ENCODE assay signal across 12 cellular contexts in the genomic region with DNA sequence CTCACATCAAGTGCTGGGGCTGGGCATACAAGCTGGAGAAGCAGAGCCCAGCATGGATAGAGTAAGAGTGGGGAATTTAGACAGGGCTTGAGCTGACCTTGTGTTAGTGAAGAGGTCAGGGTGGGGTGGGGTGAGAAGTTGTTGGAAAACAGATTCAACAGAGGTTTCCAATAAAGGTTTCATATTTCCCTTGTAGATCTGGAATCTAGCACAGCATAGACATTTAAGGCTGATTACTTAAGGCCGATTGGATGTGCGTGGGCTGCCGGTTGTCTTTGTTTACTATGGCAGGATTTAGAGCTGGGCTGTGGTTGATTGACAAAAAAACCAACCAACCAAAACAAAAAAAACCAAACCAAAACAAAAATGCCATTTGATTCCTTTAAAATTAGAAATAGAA.
A peak's percentile ranks its signal among the peaks of the same experiment; 100 is the strongest.
DNase-seq lines count a peak whose midpoint lies in the region; ATAC-seq and TF ChIP-seq lines count a peak whose summit lies in the region.
"Had no signal": no experiment of that assay in that cellular context is flagged by ENCODE, and none has a peak within 500 bp of the region (broad histone marks: within the 10 kb centered on the region; RNA-seq: fewer than 3 reads in every experiment).

No MANE protein-coding gene starts in this region.

- TF ChIP-seq POLR2A in tibial nerve (IDR thresholded peaks at IDR 0.05), result no peak

- no peaks in the 10 kb centered on the region for H3K9me3 ChIP-seq in lower lobe of right lung
- no peaks in the 10 kb centered on the region for H3K9me3 ChIP-seq in tibial nerve
- H3K9me3 ChIP-seq: right lobe of liver had no signal

- H3K27me3 ChIP-seq in lower lobe of right lung (ENCODE audit: low read depth) (no peaks in the 10 kb centered on the region), tibial nerve (no peaks in the 10 kb centered on the region)
- H3K27me3 ChIP-seq: right lobe of liver had no signal

- H3K4me3 ChIP-seq in lower lobe of right lung (no peak overlapping the region), tibial nerve (no peak overlapping the region)
- H3K4me3 ChIP-seq: lung, right lobe of liver had no signal

- H3K36me3 ChIP-seq in lower lobe of right lung (no peaks in the 10 kb centered on the region), tibial nerve (no peaks in the 10 kb centered on the region)
- H3K36me3 ChIP-seq: right lobe of liver had no signal

- peak; percentile 40 for DNase-seq in NCI-H510A treated with DMSO at 0.1 percent for 48 hours (lab: John Stamatoyannopoulos, UW)
- no peak for DNase-seq in NCI-H510A (lab: John Stamatoyannopoulos, UW)
- DNase-seq in dedifferentiated amniotic fluid mesenchymal stem cell (ENCODE audit: extremely low spot score), result peak; percentile 89
- no peak for DNase-seq in lower lobe of right lung
- no peak for DNase-seq in tibial nerve (ENCODE audit: low spot score in 2 of 2)
- no peak for DNase-seq in HT-29 (ENCODE audit: low spot score)
- DNase-seq: right lobe of liver, T-helper 17 cell had no signal

- ATAC-seq in lower lobe of right lung (no peak), HG03439 (IDR thresholded peaks at IDR 0.05; ENCODE audit: unreplicated experiment) (no peak), HG02973 (IDR thresholded peaks at IDR 0.05; ENCODE audit: unreplicated experiment) (no peak)
- ATAC-seq: esophagus mucosa, T-helper 17 cell had no signal

- intact Hi-C loops in lower lobe of right lung (cut with DNase I), result no loop called here

- no peaks in the 10 kb centered on the region for H3K4me1 ChIP-seq in lower lobe of right lung
- H3K4me1 ChIP-seq in tibial nerve, result peaks cover 0 to 58% (median 17%) of the 10 kb centered on the region in 4 donors

- TF ChIP-seq EP300 in tibial nerve (IDR thresholded peaks at IDR 0.05), result peak in 1 of 2 donors; percentile 26

- 25 to 32% methylated on average over 3 of the region's 3 CpGs for WGBS in tibial nerve, 2 donors

- no peak for TF ChIP-seq CTCF in lower lobe of right lung (IDR thresholded peaks at IDR 0.05)
- no peak for TF ChIP-seq CTCF in tibial nerve (IDR thresholded peaks at IDR 0.05)

- H3K27ac ChIP-seq in lower lobe of right lung (peak overlapping the region; percentile 53), tibial nerve (peak overlapping the region; percentile 58 to 91 (median 71))

Comparison
In these comparisons a context has a peak if more than half of its experiments do, and no peak if none do; other contexts are left out.
1. DNase-seq: peak in NCI-H510A treated with DMSO at 0.1 percent for 48 hours (single experiment) and dedifferentiated amniotic fluid mesenchymal stem cell (single experiment); none in NCI-H510A (single experiment), lower lobe of right lung (single experiment), tibial nerve (0 of 2) and HT-29 (single experiment).